ENCODE assay signal across 1 cellular context in genomic region chr16:25235991-25236390, GRCh38.
TF ChIP-seq lines count a peak whose summit lies in the region.

No MANE protein-coding gene starts in this region.

TF ChIP-seq in HepG2, 621 proteins besides CTCF, POLR2A, EP300 and RAD21:
- TF ChIP-seq SAP130 (CRISPR knock-in tag; IDR thresholded peaks at IDR 0.05; ENCODE audit: low read depth), result no peak
- 0 out of 2 replicates have a peak, but pooled peaks have one; percentile 21 for TF ChIP-seq PAF1 (CRISPR knock-in tag; IDR thresholded peaks at IDR 0.05)
- TF ChIP-seq NRL (CRISPR knock-in tag; IDR thresholded peaks at IDR 0.05; ENCODE audit: borderline replicate concordance), result no peak
- no peak for TF ChIP-seq GTF2F1 (IDR thresholded peaks at IDR 0.05; ENCODE audit: low read length)
- TF ChIP-seq RBFOX2 (IDR thresholded peaks at IDR 0.05; ENCODE audit: low read depth, low read length), result 0 out of 2 replicates have a peak, but pooled peaks have one; percentile 13
- no peak for TF ChIP-seq ARID5B (CRISPR knock-in tag; IDR thresholded peaks at IDR 0.05)
- TF ChIP-seq IKZF5 (CRISPR knock-in tag; IDR thresholded peaks at IDR 0.05), result no peak
- no peak for TF ChIP-seq ZNF850 (CRISPR knock-in tag; conservative IDR thresholded peaks at IDR 0.05)
- no peak for TF ChIP-seq ZNF136 (CRISPR knock-in tag; IDR thresholded peaks at IDR 0.05; ENCODE audit: low read depth)
- no peak for TF ChIP-seq MXD1 (CRISPR knock-in tag; IDR thresholded peaks at IDR 0.05)
- no peak for TF ChIP-seq ZHX2 (IDR thresholded peaks at IDR 0.05; ENCODE audit: low read depth)
- no peak for TF ChIP-seq ZHX2 (CRISPR knock-in tag; IDR thresholded peaks at IDR 0.05; ENCODE audit: borderline replicate concordance)
- no peak for TF ChIP-seq POLR2AphosphoS2 (IDR thresholded peaks at IDR 0.05; ENCODE audit: low read depth, low read length)
